Comparison of ENCODE assay signal across 8 cellular contexts in genomic region chr6:53359088-53359842, GRCh38. TPM values are rescaled to one million over a fixed set of nuclear protein-coding genes. Genes with fewer than 3 reads are reported as not detected.
DNase-seq lines count a peak whose midpoint lies in the region; ATAC-seq and TF ChIP-seq lines count a peak whose summit lies in the region.

No MANE protein-coding gene starts in this region.

- peaks cover 18% of the 10 kb centered on the region for H3K4me1 Mint-ChIP-seq in chondrocyte (ENCODE audit: low read depth)

- peak overlapping the region; percentile 95 for H3K27ac Mint-ChIP-seq in chondrocyte (ENCODE audit: unreplicated experiment)

- H3K9me3 Mint-ChIP-seq in chondrocyte (ENCODE audit: low read depth): no peaks in the 10 kb centered on the region

- H3K36me3 Mint-ChIP-seq in chondrocyte (ENCODE audit: low read depth): no peaks in the 10 kb centered on the region

- H3K27me3 Mint-ChIP-seq in chondrocyte (ENCODE audit: low read depth): no peaks in the 10 kb centered on the region

- no peak for TF ChIP-seq CTCF in chondrocyte (IDR thresholded peaks at IDR 0.05)

- H3K4me3 Mint-ChIP-seq in chondrocyte (ENCODE audit: unreplicated experiment): peak overlapping the region; percentile 90

- DNase-seq in AML-193 (lab: John Stamatoyannopoulos, UW) (peak; percentile 94 to 95), NCI-H446 treated with DMSO at 0.1 percent for 48 hours (lab: John Stamatoyannopoulos, UW) (peak; percentile 90), chondrocyte (ENCODE audit: low spot score) (peak; percentile 97), kidney glomerular epithelial cell (lab: John Stamatoyannopoulos, UW) (peak; percentile 80)
- peak; percentile 80 to 83 for DNase-seq in activated CD4-positive, alpha-beta T cell treated with anti-CD3 and anti-CD28 coated beads for 24 hours (ENCODE audit: low read depth in 2 of 2)
- DNase-seq in stimulated activated CD4-positive, alpha-beta T cell treated with anti-CD3 and anti-CD28 coated beads, Interleukin-15, amount 100 ng/mL, for 24 hours: peak; percentile 93

- ATAC-seq in GM19035 (IDR thresholded peaks at IDR 0.05; ENCODE audit: unreplicated experiment): peak; percentile 97
- ATAC-seq in HG03280 (IDR thresholded peaks at IDR 0.05; ENCODE audit: unreplicated experiment): peak; percentile 99

RNA-seq across cellular contexts. Expression of gene ELOVL5, which starts 10.5 kb away (rescaled TPM):
- 95.1 to 127 TPM (median 102 TPM) in 3 replicates for total RNA-seq in chondrocyte

Comparison
In these comparisons a context has a peak if more than half of its experiments do, and no peak if none do; other contexts are left out.
1. Peak in every context shown above with its lines: DNase-seq and ATAC-seq.